ENCODE assay signal across 21 cellular contexts in the genomic region with DNA sequence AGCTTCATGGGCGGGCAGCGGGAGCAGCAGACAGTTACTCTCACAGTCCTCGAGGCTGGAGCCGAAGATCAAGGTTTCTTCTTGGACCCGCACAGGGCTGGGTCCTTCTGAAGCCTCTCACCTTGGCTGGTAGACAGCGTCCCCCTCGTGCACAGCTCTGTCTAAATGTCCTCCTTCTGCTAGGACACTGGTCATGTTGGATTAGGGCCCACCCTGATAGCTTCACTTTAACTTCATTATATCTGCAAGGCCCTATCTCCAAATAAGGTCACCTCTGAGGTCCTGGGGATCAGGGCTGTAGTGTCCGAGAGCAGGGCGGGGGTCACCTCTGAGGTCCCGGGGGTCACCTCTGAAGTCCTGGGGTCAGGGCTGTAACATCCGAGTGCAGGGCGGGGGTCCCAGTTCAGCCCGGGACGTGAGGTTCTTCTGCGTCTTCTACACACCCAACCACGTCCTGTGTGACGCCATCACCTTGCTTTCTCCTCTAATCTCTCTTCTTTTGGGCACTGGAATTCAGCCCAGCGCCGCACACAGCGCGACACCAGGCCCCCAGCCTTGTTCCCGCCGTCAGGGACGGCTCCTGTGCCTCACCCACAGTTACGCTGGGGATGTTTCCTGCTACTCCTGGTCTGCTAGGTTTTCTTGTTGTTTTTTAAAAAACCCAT. TPM values are rescaled to one million over a fixed set of nuclear protein-coding genes. Genes with fewer than 3 reads are reported as not detected.
"Had no signal": no experiment of that assay in that cellular context is flagged by ENCODE, and none has a peak within 500 bp of the region (broad histone marks: within the 10 kb centered on the region; RNA-seq: fewer than 3 reads in every experiment).

No MANE protein-coding gene starts in this region.

- FAIRE-seq: bronchial epithelial cell, keratinocyte had no signal

- DNase-seq: activated CD4-positive, alpha-beta T cell treated with anti-CD3 and anti-CD28 coated beads, Interleukin-2, amount 10 ng/mL, durations not matched to agents 7 days and 5 days; activated CD4-positive, CD25-positive, alpha-beta regulatory T cell treated with anti-CD3 and anti-CD28 coated beads, Interleukin-2, amount 50 U/mL, for 72 hours; activated gamma-delta T cell; activated T-cell treated with anti-CD3 and anti-CD28 coated beads, Interleukin-2, amount 50 U/mL, for 72 hours; endodermal cell; left colon; lower lobe of right lung; mesendoderm; naive B cell; psoas muscle; stimulated activated CD4-positive, alpha-beta T cell treated with anti-CD3 and anti-CD28 coated beads, Interleukin-4, amount 100 ng/mL, for 24 hours; stimulated activated naive CD8-positive, alpha-beta T cell treated with anti-CD3 and anti-CD28 coated beads, Interleukin-15, Interleukin-2, amounts not matched to agents 100 U/mL and 50 U/mL, for 24 hours; substantia nigra; thyroid gland had no signal

- H3K9me3 ChIP-seq: gastroesophageal sphincter, lower lobe of right lung, psoas muscle, right atrium auricular region, thyroid gland had no signal

- H3K4me3 ChIP-seq: coronary artery, gastroesophageal sphincter, lower lobe of right lung, psoas muscle, right atrium auricular region, thyroid gland had no signal

- H3K36me3 ChIP-seq: gastroesophageal sphincter, lower lobe of right lung, right atrium auricular region, thyroid gland had no signal

- H3K27ac ChIP-seq: coronary artery, gastroesophageal sphincter, lower lobe of right lung, psoas muscle, right atrium auricular region, thyroid gland, VCaP had no signal

- ATAC-seq: activated naive CD4-positive, alpha-beta T cell treated with anti-CD3 and anti-CD28 coated beads, Interleukin-2, amount 50 U/mL, for 72 hours; activated T-cell treated with anti-CD3 and anti-CD28 coated beads, Interleukin-2, amount 50 U/mL, for 72 hours; gastroesophageal sphincter; left colon; lower lobe of right lung; psoas muscle; stimulated activated naive CD8-positive, alpha-beta T cell treated with anti-CD3 and anti-CD28 coated beads, Interleukin-15, Interleukin-2, amounts not matched to agents 100 U/mL and 50 U/mL, for 24 hours had no signal

- H3K4me1 ChIP-seq: gastroesophageal sphincter, lower lobe of right lung, psoas muscle, thyroid gland had no signal

- H3K27me3 ChIP-seq: gastroesophageal sphincter, right atrium auricular region, thyroid gland had no signal

RNA-seq across cellular contexts. Expression of gene BRSK2, which starts 46.2 kb away (rescaled TPM):
- total RNA-seq: activated CD4-positive, alpha-beta T cell treated with anti-CD3 and anti-CD28 coated beads, Interleukin-2, amount 10 ng/mL, durations not matched to agents 7 days and 5 days; bronchial epithelial cell had no signal
